Comparison of ENCODE assay signal across 13 cellular contexts in the genomic region with DNA sequence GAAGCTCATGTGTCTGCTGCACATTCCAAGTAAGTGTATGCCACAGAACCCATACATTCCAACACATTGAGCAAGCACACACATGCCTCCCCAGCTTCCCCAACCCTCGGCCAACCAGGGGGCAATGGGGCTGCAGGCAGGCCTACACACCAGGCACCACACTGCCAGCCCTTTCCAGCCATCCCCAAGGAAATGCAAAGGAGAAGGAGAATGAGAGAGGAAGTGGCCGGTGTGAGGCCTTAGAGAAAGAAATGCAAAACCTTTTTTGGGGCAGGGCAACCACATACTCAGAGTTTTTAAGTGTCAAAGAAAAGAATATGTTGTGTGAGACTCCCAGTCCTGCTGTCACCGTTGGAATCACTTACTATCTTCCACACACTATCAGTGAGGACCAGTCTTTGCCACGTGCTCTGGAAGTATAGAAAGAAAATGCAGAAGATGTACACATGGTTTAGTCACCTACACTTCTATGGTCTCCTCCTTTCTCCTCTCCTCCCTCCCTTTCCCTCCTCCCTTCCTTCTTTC. TPM values are rescaled to one million over a fixed set of nuclear protein-coding genes. Genes with fewer than 3 reads are reported as not detected.
DNase-seq lines count a peak whose midpoint lies in the region; ATAC-seq and TF ChIP-seq lines count a peak whose summit lies in the region.
"Had no signal": no experiment of that assay in that cellular context is flagged by ENCODE, and none has a peak within 500 bp of the region (broad histone marks: within the 10 kb centered on the region; RNA-seq: fewer than 3 reads in every experiment).

No MANE protein-coding gene starts in this region.

- H3K27ac Mint-ChIP-seq in activated CD4-positive, alpha-beta T cell treated with anti-CD3 and anti-CD28 coated beads, Interleukin-2, amount 10 ng/mL, durations not matched to agents 7 days and 5 days: no peak overlapping the region
- H3K27ac Mint-ChIP-seq: activated T-helper 1 cell treated with anti-CD3 and anti-CD28 coated beads, Interleukin-12 subunit alpha, Interleukin-12 subunit beta, Interleukin-2, Interleukin-4 antibody, amounts not matched to agents 30 ng/mL and 10 ng/mL and 1 ng/mL, durations not matched to agents 14 hours and 24 hours and 36 hours; stimulated activated naive CD8-positive, alpha-beta T cell treated with anti-CD3 and anti-CD28 coated beads, Interleukin-15, Interleukin-2, amounts not matched to agents 100 ng/mL and 50 ng/mL, for 24 hours had no signal

- H3K36me3 Mint-ChIP-seq in activated CD4-positive, alpha-beta T cell treated with anti-CD3 and anti-CD28 coated beads, Interleukin-2, amount 10 ng/mL, durations not matched to agents 7 days and 5 days (ENCODE audit: low read depth): no peaks in the 10 kb centered on the region

- DNase-seq in GM03348 (ENCODE audit: low spot score): peak; percentile 66
- peak; percentile 59 for DNase-seq in MV-4-11 (lab: John Stamatoyannopoulos, UW)
- DNase-seq in ecto neural progenitor cell (ENCODE audit: low spot score): peak; percentile 56
- peak; percentile 44 for DNase-seq in myocyte (ENCODE audit: low read depth)
- no peak for DNase-seq in GM10266 (ENCODE audit: extremely low spot score)
- no peak for DNase-seq in head of caudate nucleus
- DNase-seq in activated CD4-positive, alpha-beta T cell treated with anti-CD3 and anti-CD28 coated beads, Interleukin-2, amount 10 ng/mL, durations not matched to agents 7 days and 5 days: no peak
- DNase-seq: NCI-H345; stimulated activated CD4-positive, alpha-beta T cell treated with anti-CD3 and anti-CD28 coated beads, Interleukin-12 subunit alpha, Interleukin-12 subunit beta, amount 100 ng/mL, for 4 hours had no signal

- CTCF ChIA-PET in activated CD4-positive, alpha-beta T cell treated with anti-CD3 and anti-CD28 coated beads, Interleukin-2, amount 10 ng/mL, durations not matched to agents 7 days and 5 days (lab: Charles Lee): interaction anchor here (0.6 kb wide), 1 partner anchor 172 kb away, joined by 3 read pairs; no protein-coding TSS in a partner anchor

- peaks cover 36% of the 10 kb centered on the region for H3K27me3 Mint-ChIP-seq in activated CD4-positive, alpha-beta T cell treated with anti-CD3 and anti-CD28 coated beads, Interleukin-2, amount 10 ng/mL, durations not matched to agents 7 days and 5 days

- POLR2A ChIA-PET in activated CD4-positive, alpha-beta T cell treated with anti-CD3 and anti-CD28 coated beads, Interleukin-2, amount 10 ng/mL, durations not matched to agents 7 days and 5 days (lab: Charles Lee): no interaction called here

- H3K4me1 Mint-ChIP-seq in activated CD4-positive, alpha-beta T cell treated with anti-CD3 and anti-CD28 coated beads, Interleukin-2, amount 10 ng/mL, durations not matched to agents 7 days and 5 days: no peaks in the 10 kb centered on the region

- TF ChIP-seq CTCF in GM10266 (IDR thresholded peaks at IDR 0.05; ENCODE audit: control insufficient read depth, insufficient read depth, low read depth, missing control alignments): no peak

- no peak for ATAC-seq in HG03457 (IDR thresholded peaks at IDR 0.05; ENCODE audit: unreplicated experiment)

- H3K4me3 Mint-ChIP-seq in activated CD4-positive, alpha-beta T cell treated with anti-CD3 and anti-CD28 coated beads, Interleukin-2, amount 10 ng/mL, durations not matched to agents 7 days and 5 days: no peak overlapping the region
- H3K4me3 Mint-ChIP-seq: activated T-helper 1 cell treated with anti-CD3 and anti-CD28 coated beads, Interleukin-12 subunit alpha, Interleukin-12 subunit beta, Interleukin-2, Interleukin-4 antibody, amounts not matched to agents 30 ng/mL and 10 ng/mL and 1 ng/mL, durations not matched to agents 14 hours and 24 hours and 36 hours; stimulated activated naive CD8-positive, alpha-beta T cell treated with anti-CD3 and anti-CD28 coated beads, Interleukin-15, Interleukin-2, amounts not matched to agents 100 ng/mL and 50 ng/mL, for 24 hours had no signal

- H3K9me3 Mint-ChIP-seq in activated CD4-positive, alpha-beta T cell treated with anti-CD3 and anti-CD28 coated beads, Interleukin-2, amount 10 ng/mL, durations not matched to agents 7 days and 5 days: no peaks in the 10 kb centered on the region
- H3K9me3 Mint-ChIP-seq: activated T-helper 1 cell treated with anti-CD3 and anti-CD28 coated beads, Interleukin-12 subunit alpha, Interleukin-12 subunit beta, Interleukin-2, Interleukin-4 antibody, amounts not matched to agents 30 ng/mL and 10 ng/mL and 1 ng/mL, durations not matched to agents 14 hours and 24 hours and 36 hours; stimulated activated naive CD8-positive, alpha-beta T cell treated with anti-CD3 and anti-CD28 coated beads, Interleukin-15, Interleukin-2, amounts not matched to agents 100 ng/mL and 50 ng/mL, for 24 hours had no signal

- intact Hi-C loops in head of caudate nucleus (cut with DNase I): no loop called here

RNA-seq across cellular contexts. Expression of a gene that starts 11.1 kb away (rescaled TPM):
- total RNA-seq in myocyte: 48.5 and 56.2 TPM in 2 replicates
- polyA plus RNA-seq in myocyte (2012): 31.4 TPM
- total RNA-seq in activated CD4-positive, alpha-beta T cell treated with anti-CD3 and anti-CD28 coated beads, Interleukin-2, amount 10 ng/mL, durations not matched to agents 7 days and 5 days: under 1 TPM in 1 of 2 experiments, not detected in 1; 0.62 TPM
- total RNA-seq: T-helper 2 cell treated with Interferon-gamma antibody and Interleukin-4, amounts not matched to agents 100 ng/mL and 5 ng/mL, for 36 hours had no signal

Comparison
In these comparisons a context has a peak if more than half of its experiments do, and no peak if none do; other contexts are left out.
1. DNase-seq: peak in GM03348 (single experiment), MV-4-11 (single experiment), ecto neural progenitor cell (single experiment) and myocyte (single experiment); none in GM10266 (single experiment), head of caudate nucleus (0 of 42) and activated CD4-positive, alpha-beta T cell treated with anti-CD3 and anti-CD28 coated beads, Interleukin-2, amount 10 ng/mL, durations not matched to agents 7 days and 5 days (single experiment).
2. RNA of a gene that starts 11.1 kb away (total RNA-seq): 48.5 to 56.2 TPM in myocyte; 0.62 TPM in activated CD4-positive, alpha-beta T cell treated with anti-CD3 and anti-CD28 coated beads, Interleukin-2, amount 10 ng/mL, durations not matched to agents 7 days and 5 days; every median in the first group is over 10 times any median in the second.